ENCODE assay signal across 17 cellular contexts in genomic region chr11:80383655-80384054, GRCh38.
DNase-seq lines count a peak whose midpoint lies in the region; ATAC-seq and TF ChIP-seq lines count a peak whose summit lies in the region.
"Had no signal": no experiment of that assay in that cellular context is flagged by ENCODE, and none has a peak within 500 bp of the region (broad histone marks: within the 10 kb centered on the region; RNA-seq: fewer than 3 reads in every experiment).

No MANE protein-coding gene starts in this region.

- no peaks in the 10 kb centered on the region for H3K36me3 ChIP-seq in Caco-2 (ENCODE audit: control insufficient read depth, insufficient read depth, low read length)
- H3K36me3 ChIP-seq: thoracic aorta had no signal

- no peak overlapping the region for H3K4me3 ChIP-seq in Caco-2 (ENCODE audit: low read depth, low read length)
- H3K4me3 ChIP-seq: skin epidermis, thoracic aorta had no signal

- BruUV-seq in Caco-2 (replicated peaks; lab: Mats Ljungman, UMichigan): no TSS peak

- H3K36me3 Mint-ChIP-seq in Caco-2 (ENCODE audit: insufficient read depth, unreplicated experiment) (no peaks in the 10 kb centered on the region), nephron progenitor cell (ENCODE audit: low read depth) (no peaks in the 10 kb centered on the region)
- H3K36me3 Mint-ChIP-seq in activated CD8-positive, alpha-beta T cell treated with anti-CD3 and anti-CD28 coated beads for 36 hours (ENCODE audit: low read depth): no peaks in the 10 kb centered on the region
- H3K36me3 Mint-ChIP-seq: stimulated activated naive B cell treated with anti-CD40 and anti-IgM and Interleukin-4, amounts not matched to agents 10 μg/mL and 1 μg/mL and 100 μg/mL, for 72 hours had no signal

- intact Hi-C loops in Caco-2 (cut with micrococcal nuclease; ENCODE audit: unreplicated experiment): no loop called here
- intact Hi-C loops in activated CD8-positive, alpha-beta T cell treated with anti-CD3 and anti-CD28 coated beads for 36 hours (cut with micrococcal nuclease): no loop called here

- no peaks in the 10 kb centered on the region for H3K4me1 ChIP-seq in Caco-2

- H3K4me3 Mint-ChIP-seq in Caco-2 (ENCODE audit: unreplicated experiment) (no peak overlapping the region), nephron progenitor cell (no peak overlapping the region)
- H3K4me3 Mint-ChIP-seq in activated CD8-positive, alpha-beta T cell treated with anti-CD3 and anti-CD28 coated beads for 36 hours: no peak overlapping the region
- H3K4me3 Mint-ChIP-seq: neural crest cell; stimulated activated naive B cell treated with anti-CD40 and anti-IgM and Interleukin-4, amounts not matched to agents 10 μg/mL and 1 μg/mL and 100 μg/mL, for 72 hours had no signal

- H3K9me3 Mint-ChIP-seq in Caco-2 (ENCODE audit: unreplicated experiment): no peaks in the 10 kb centered on the region
- H3K9me3 Mint-ChIP-seq in nephron progenitor cell: no peaks in the 10 kb centered on the region
- H3K9me3 Mint-ChIP-seq in activated CD8-positive, alpha-beta T cell treated with anti-CD3 and anti-CD28 coated beads for 36 hours: peaks cover 3% of the 10 kb centered on the region
- H3K9me3 Mint-ChIP-seq: neural crest cell had no signal

- H3K27me3 Mint-ChIP-seq in Caco-2 (ENCODE audit: insufficient read depth, unreplicated experiment) (no peaks in the 10 kb centered on the region), nephron progenitor cell (ENCODE audit: low read depth, poor library complexity) (peaks cover 3% of the 10 kb centered on the region)
- no peaks in the 10 kb centered on the region for H3K27me3 Mint-ChIP-seq in activated CD8-positive, alpha-beta T cell treated with anti-CD3 and anti-CD28 coated beads for 36 hours
- H3K27me3 Mint-ChIP-seq: stimulated activated naive B cell treated with anti-CD40 and anti-IgM and Interleukin-4, amounts not matched to agents 10 μg/mL and 1 μg/mL and 100 μg/mL, for 72 hours had no signal

- POLR2A ChIA-PET in Caco-2 (lab: Charles Lee): no interaction called here
- POLR2A ChIA-PET in activated CD8-positive, alpha-beta T cell treated with anti-CD3 and anti-CD28 coated beads for 36 hours (lab: Charles Lee): no interaction called here

- CTCF ChIA-PET in Caco-2 (lab: Charles Lee): no interaction called here
- CTCF ChIA-PET in activated CD8-positive, alpha-beta T cell treated with anti-CD3 and anti-CD28 coated beads for 36 hours (lab: Charles Lee): no interaction called here

- H3K4me1 Mint-ChIP-seq in Caco-2 (ENCODE audit: low read depth, unreplicated experiment) (peaks cover 7% of the 10 kb centered on the region), nephron progenitor cell (peaks cover 9% of the 10 kb centered on the region)
- no peaks in the 10 kb centered on the region for H3K4me1 Mint-ChIP-seq in activated CD8-positive, alpha-beta T cell treated with anti-CD3 and anti-CD28 coated beads for 36 hours (ENCODE audit: low read depth)
- H3K4me1 Mint-ChIP-seq: neural crest cell; stimulated activated naive B cell treated with anti-CD40 and anti-IgM and Interleukin-4, amounts not matched to agents 10 μg/mL and 1 μg/mL and 100 μg/mL, for 72 hours had no signal

- no peak for ATAC-seq in GM18505 (IDR thresholded peaks at IDR 0.05; ENCODE audit: unreplicated experiment)
- no peak for ATAC-seq in esophagus mucosa
- ATAC-seq in activated CD8-positive, alpha-beta T cell treated with anti-CD3 and anti-CD28 coated beads for 36 hours: no peak
- ATAC-seq: left lobe of liver; stimulated activated naive B cell treated with anti-CD40 and anti-IgM and Interleukin-4, amounts not matched to agents 10 μg/mL and 1 μg/mL and 100 μg/mL, for 72 hours had no signal

- no peak overlapping the region for H3K27ac Mint-ChIP-seq in Caco-2 (ENCODE audit: unreplicated experiment)
- no peak overlapping the region for H3K27ac Mint-ChIP-seq in nephron progenitor cell
- no peak overlapping the region for H3K27ac Mint-ChIP-seq in activated CD8-positive, alpha-beta T cell treated with anti-CD3 and anti-CD28 coated beads for 36 hours
- H3K27ac Mint-ChIP-seq: stimulated activated naive B cell treated with anti-CD40 and anti-IgM and Interleukin-4, amounts not matched to agents 10 μg/mL and 1 μg/mL and 100 μg/mL, for 72 hours had no signal

- TF ChIP-seq CTCF in Caco-2 (IDR thresholded peaks at IDR 0.05; ENCODE audit: insufficient read depth in 1 of 2, low read depth in 1 of 2, low read length in 1 of 2, severe bottlenecking in 1 of 2, unreplicated experiment in 1 of 2): peak; percentile 26 to 50
- no peak for TF ChIP-seq CTCF in nephron progenitor cell (IDR thresholded peaks at IDR 0.05)
- TF ChIP-seq CTCF in activated CD8-positive, alpha-beta T cell treated with anti-CD3 and anti-CD28 coated beads for 36 hours (IDR thresholded peaks at IDR 0.05): no peak

- no peaks in the 10 kb centered on the region for H3K9me3 ChIP-seq in Caco-2
- H3K9me3 ChIP-seq: thoracic aorta had no signal

- TF ChIP-seq POLR2A in GM18505 (IDR thresholded peaks at IDR 0.05; ENCODE audit: borderline replicate concordance, extremely low read depth, insufficient read depth, insufficient read length): no peak

- DNase-seq in Caco-2 (peak; percentile 63 to 74), HT-29 (ENCODE audit: low spot score) (peak; percentile 30), ecto neural progenitor cell (ENCODE audit: low spot score) (peak; percentile 53), nephron progenitor cell (peak; percentile 3)
- DNase-seq in activated CD8-positive, alpha-beta T cell treated with anti-CD3 and anti-CD28 coated beads for 36 hours: no peak
- DNase-seq: activated CD4-positive, alpha-beta T cell treated with anti-CD3 and anti-CD28 coated beads for 1 hour; activated naive CD4-positive, alpha-beta T cell treated with Interleukin-2 at 50 U/mL for 16 hours; activated T-cell treated with anti-CD3 and anti-CD28 coated beads, Interleukin-2, amount 50 U/mL, for 1 hour; glutamatergic neuron; midbrain; stimulated activated naive B cell treated with anti-CD40 and anti-IgM and Interleukin-4, amounts not matched to agents 10 μg/mL and 1 μg/mL and 100 μg/mL, for 72 hours had no signal

- H3K27me3 ChIP-seq in Caco-2 (replicated peaks; ENCODE audit: control insufficient read depth, insufficient read depth, low read length): no peaks in the 10 kb centered on the region

Comparison
In these comparisons a context has a peak if more than half of its experiments do, and no peak if none do; other contexts are left out.
1. CTCF ChIP-seq: peak in Caco-2 (2 of 2); none in nephron progenitor cell (single experiment) and activated CD8-positive, alpha-beta T cell treated with anti-CD3 and anti-CD28 coated beads for 36 hours (single experiment).